ENCODE assay signal across 8 cellular contexts in the genomic region with DNA sequence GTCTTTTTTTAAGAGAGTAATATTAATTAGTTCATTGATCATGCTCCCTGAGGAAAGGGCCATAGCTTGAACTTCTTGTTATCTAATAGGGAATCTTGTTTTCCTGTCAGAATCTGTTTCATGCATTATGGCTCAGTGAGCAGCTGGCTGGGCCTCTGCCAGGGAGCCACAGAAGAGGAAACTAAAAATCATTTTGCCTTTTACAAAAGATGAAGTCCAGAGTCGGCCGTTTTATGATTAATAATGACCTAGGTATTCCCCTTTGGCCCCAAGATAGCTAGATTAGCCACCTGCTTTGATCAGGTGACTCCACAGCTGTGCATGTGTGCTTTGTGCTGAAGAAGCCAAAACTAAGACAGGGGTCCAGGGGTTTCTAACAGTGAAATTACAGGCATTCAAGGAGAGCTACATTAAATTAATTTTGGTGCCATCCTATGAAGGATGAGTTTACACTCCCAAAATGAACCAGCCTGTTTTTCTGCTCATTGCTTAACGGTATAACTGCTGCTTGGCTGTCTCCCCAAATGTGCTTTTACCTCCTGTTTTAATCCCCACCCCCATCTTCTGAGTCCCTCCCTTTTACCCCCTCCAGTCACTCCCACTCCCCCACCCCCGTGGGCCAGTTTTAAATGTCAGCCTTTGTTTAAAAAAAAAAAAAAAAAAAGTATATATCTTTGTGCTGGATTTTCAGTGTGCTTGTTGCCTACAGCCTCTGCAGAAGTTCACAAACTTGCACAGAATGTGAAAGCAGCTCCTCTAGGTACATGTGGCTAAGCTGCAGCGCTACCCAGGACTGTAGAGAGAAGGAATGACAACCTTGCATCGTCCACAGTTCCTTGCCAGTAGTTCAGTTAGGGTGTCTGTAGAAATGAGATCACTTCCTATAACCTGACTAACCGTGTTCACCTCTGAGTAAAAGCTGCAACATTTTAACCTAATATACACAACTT.
DNase-seq lines count a peak whose midpoint lies in the region; ATAC-seq, FAIRE-seq and TF ChIP-seq lines count a peak whose summit lies in the region.

No MANE protein-coding gene starts in this region.

- no peak overlapping the region for H2BK5ac ChIP-seq in H1 (ENCODE audit: low read depth, low read length)

- H3K27ac Mint-ChIP-seq in stimulated activated memory B cell treated with anti-CD40 and anti-IgM and Interleukin-4, amounts not matched to agents 10 μg/mL and 1 μg/mL and 100 μg/mL, for 72 hours = peak overlapping the region; percentile 96

- no peak for TF ChIP-seq RAD21 in H1 (IDR thresholded peaks at IDR 0.05 in 1 of 2, conservative IDR thresholded peaks at IDR 0.05 in 1 of 2; ENCODE audit: low read depth in 2 of 2, low read length in 2 of 2)

- no peak overlapping the region for H4K91ac ChIP-seq in H1 (replicated peaks; ENCODE audit: insufficient read length, low read length)

- no peaks in the 10 kb centered on the region; the same call in 1 of the 2 replicates for H3K79me1 ChIP-seq in H1 (ENCODE audit: low read depth, low read length)

- no peaks in the 10 kb centered on the region for H3K79me2 ChIP-seq in H1 (ENCODE audit: control insufficient read depth in 1 of 2, insufficient read depth in 2 of 2, low read length in 2 of 2)

- no peak overlapping the region for H3K23ac ChIP-seq in H1 (ENCODE audit: insufficient read length)

- H2BK12ac ChIP-seq in H1 (ENCODE audit: low read depth, low read length) = no peak overlapping the region

- no peak overlapping the region for H2AFZ ChIP-seq in H1 (ENCODE audit: low read length)

- H3K27ac ChIP-seq in BLaER1 = peak overlapping the region; percentile 68
- H3K27ac ChIP-seq in H1 (ENCODE audit: low read depth, low read length) = no peak overlapping the region

- H2BK120ac ChIP-seq in H1 (replicated peaks; ENCODE audit: low read depth, low read length) = no peak overlapping the region

- H3K4ac ChIP-seq in H1 (replicated peaks; ENCODE audit: insufficient read length, low read depth, low read length) = no peak overlapping the region

- H3K9me3 Mint-ChIP-seq in stimulated activated memory B cell treated with anti-CD40 and anti-IgM and Interleukin-4, amounts not matched to agents 10 μg/mL and 1 μg/mL and 100 μg/mL, for 72 hours = no peaks in the 10 kb centered on the region

- H3K27me3 Mint-ChIP-seq in stimulated activated memory B cell treated with anti-CD40 and anti-IgM and Interleukin-4, amounts not matched to agents 10 μg/mL and 1 μg/mL and 100 μg/mL, for 72 hours = no peaks in the 10 kb centered on the region

- peak overlapping the region; percentile 75 for H3K4me2 ChIP-seq in BLaER1
- no peak overlapping the region for H3K4me2 ChIP-seq in H1 (ENCODE audit: insufficient read depth in 1 of 2, low read depth in 2 of 2, low read length in 2 of 2)

- H3K27me3 ChIP-seq in BLaER1 (no peaks in the 10 kb centered on the region), H1 (replicated peaks in 1 of 4; ENCODE audit: control insufficient read depth in 3 of 4, extremely low read depth in 1 of 4, insufficient read depth in 3 of 4, low read length in 3 of 4) (no peaks in the 10 kb centered on the region)

- H3K36me3 ChIP-seq in BLaER1 = no peaks in the 10 kb centered on the region
- peaks cover 0 to 8% (median 0%) of the 10 kb centered on the region in 4 experiments; a peak in 2 of 8 replicates for H3K36me3 ChIP-seq in H1 (ENCODE audit: control insufficient read depth in 2 of 4, insufficient read depth in 4 of 4, low read length in 3 of 4)

- H2BK20ac ChIP-seq in H1 (ENCODE audit: low read length) = no peak overlapping the region

- no peaks in the 10 kb centered on the region for H3K23me2 ChIP-seq in H1 (ENCODE audit: low read depth, low read length)

- H4K8ac ChIP-seq in H1 (ENCODE audit: extremely low read depth, insufficient read depth, low read length) = no peak overlapping the region

- H3K14ac ChIP-seq in H1 (ENCODE audit: insufficient read length) = no peak overlapping the region

- no peak overlapping the region for H4K5ac ChIP-seq in H1 (ENCODE audit: insufficient read length, low read depth, low read length)

- H3K4me1 ChIP-seq in BLaER1 = peaks cover 93% of the 10 kb centered on the region
- peaks cover 0 to 5% (median 3%) of the 10 kb centered on the region in 4 experiments; a peak in 4 of 7 replicates for H3K4me1 ChIP-seq in H1 (replicated peaks in 1 of 4; ENCODE audit: control insufficient read depth in 3 of 4, insufficient read depth in 4 of 4, low read length in 3 of 4)

- H3K9ac ChIP-seq in BLaER1 (peak overlapping the region; percentile 49), H1 (replicated peaks in 1 of 4; ENCODE audit: extremely low read depth in 1 of 4, low read depth in 3 of 4, low read length in 3 of 4) (no peak overlapping the region)

- 90% methylated on average over 5 of the region's 7 CpGs; no CpG with 5 or more reads in 1 of the 2 experiments for whole genome bisulfite sequencing in H1 (ENCODE audit: extremely low coverage in 1 of 2, insufficient coverage in 1 of 2, insufficient read length in 1 of 2, insufficient replicate concordance in 2 of 2, low coverage in 1 of 2, low lambda C conversion rate in 2 of 2, missing lambda C conversion rate in 1 of 2), 2 experiments

- H3K4me3 Mint-ChIP-seq in stimulated activated memory B cell treated with anti-CD40 and anti-IgM and Interleukin-4, amounts not matched to agents 10 μg/mL and 1 μg/mL and 100 μg/mL, for 72 hours = peak overlapping the region; percentile 39

- CTCF ChIA-PET in H1 (lab: Charles Lee; ENCODE audit: partially characterized antibody) = interaction anchor here (0.8 to 2.2 kb wide), 12 partner anchors 9 to 226 kb away, joined by 3 to 15 read pairs (median 4); no protein-coding TSS in a partner anchor

- no peak overlapping the region for H2AK5ac ChIP-seq in H1 (ENCODE audit: low read depth, low read length)

- DNase-seq in GM18507 (ENCODE audit: extremely low spot score, insufficient read length, low read depth) (no peak), NCI-H226 (peak; percentile 26), H1 (ENCODE audit: low read depth in 1 of 2, low spot score in 2 of 2) (no peak), NCI-H446 treated with DMSO at 0.1 percent for 48 hours (lab: John Stamatoyannopoulos, UW) (no peak), SW480 (ENCODE audit: low spot score) (no peak)

- peak; percentile 40 for ATAC-seq in HG02840 (IDR thresholded peaks at IDR 0.05; ENCODE audit: low FRiP score, unreplicated experiment)
- ATAC-seq in stimulated activated memory B cell treated with anti-CD40 and anti-IgM and Interleukin-4, amounts not matched to agents 10 μg/mL and 1 μg/mL and 100 μg/mL, for 72 hours = peak; percentile 69

- peak overlapping the region; percentile 15; the same call in 1 of the 2 replicates for H3K4me3 ChIP-seq in BLaER1
- H3K4me3 ChIP-seq in H1 (ENCODE audit: extremely low read depth in 1 of 4, insufficient read depth in 2 of 4, low read depth in 3 of 4, low read length in 4 of 4) = no peak overlapping the region

- FAIRE-seq in GM18507 (lab: Jason Lieb, UNC) (peak; percentile 92), H1 (lab: Jason Lieb, UNC) (no peak)

- H4K20me1 ChIP-seq in BLaER1 = no peaks in the 10 kb centered on the region
- H4K20me1 ChIP-seq in H1 (replicated peaks in 1 of 2; ENCODE audit: control insufficient read depth in 1 of 2, insufficient read depth in 2 of 2, low read length in 2 of 2) = no peaks in the 10 kb centered on the region

- no peak overlapping the region for H3K56ac ChIP-seq in H1 (replicated peaks; ENCODE audit: insufficient read length, low read depth, low read length)

- TF ChIP-seq CTCF in H1 (IDR thresholded peaks at IDR 0.05; ENCODE audit: control extremely low read depth in 1 of 3, insufficient read depth in 1 of 3, low read depth in 1 of 3, low read length in 3 of 3) = no peak

- H3K9me3 ChIP-seq in BLaER1 (no peaks in the 10 kb centered on the region), H1 (ENCODE audit: insufficient read depth in 2 of 2, low read depth in 1 of 2, low read length in 1 of 2) (no peaks in the 10 kb centered on the region)

- H3K18ac ChIP-seq in H1 (ENCODE audit: extremely low read depth, low read length) = peak overlapping the region; percentile 40; the same call in 1 of the 2 replicates

- POLR2A ChIA-PET in H1 (lab: Charles Lee; ENCODE audit: partially characterized antibody) = interaction anchor here (1.2 to 1.8 kb wide), 2 partner anchors 11 to 94 kb away, joined by 3 to 5 read pairs; no protein-coding TSS in a partner anchor

- TF ChIP-seq EP300 in H1 (IDR thresholded peaks at IDR 0.05; ENCODE audit: borderline replicate concordance in 1 of 2, low read depth in 2 of 2, low read length in 2 of 2) = no peak

- H2BK15ac ChIP-seq in H1 (ENCODE audit: low read length) = no peak overlapping the region

- no peak for TF ChIP-seq POLR2A in H1 (IDR thresholded peaks at IDR 0.05; ENCODE audit: control extremely low read depth in 1 of 2, low read depth in 2 of 2, low read length in 2 of 2)

- peaks cover 85% of the 10 kb centered on the region for H3K4me1 Mint-ChIP-seq in stimulated activated memory B cell treated with anti-CD40 and anti-IgM and Interleukin-4, amounts not matched to agents 10 μg/mL and 1 μg/mL and 100 μg/mL, for 72 hours

- H3K36me3 Mint-ChIP-seq in stimulated activated memory B cell treated with anti-CD40 and anti-IgM and Interleukin-4, amounts not matched to agents 10 μg/mL and 1 μg/mL and 100 μg/mL, for 72 hours = peaks cover 6% of the 10 kb centered on the region

TF ChIP-seq in H1, 55 proteins besides CTCF, POLR2A, EP300 and RAD21 (continues in another document):
- no peak for TF ChIP-seq MAFK (IDR thresholded peaks at IDR 0.05; ENCODE audit: low read depth, low read length)
- no peak for TF ChIP-seq POLR2AphosphoS5 (IDR thresholded peaks at IDR 0.05; ENCODE audit: low read depth, low read length)
- TF ChIP-seq RBBP5 (IDR thresholded peaks at IDR 0.05; ENCODE audit: borderline replicate concordance, low read depth, low read length) = no peak
- no peak for TF ChIP-seq CHD1 (IDR thresholded peaks at IDR 0.05; ENCODE audit: low read depth, low read length)
- no peak for TF ChIP-seq SUZ12 (IDR thresholded peaks at IDR 0.05; ENCODE audit: low read length)
- TF ChIP-seq CREB1 (IDR thresholded peaks at IDR 0.05) = no peak
- TF ChIP-seq SIRT6 (IDR thresholded peaks at IDR 0.05; ENCODE audit: low read length) = no peak
- TF ChIP-seq TEAD4 (IDR thresholded peaks at IDR 0.05; ENCODE audit: low read depth, low read length) = no peak
- no peak for TF ChIP-seq POU5F1 (IDR thresholded peaks at IDR 0.05; ENCODE audit: low read depth, low read length)
- TF ChIP-seq GABPA (IDR thresholded peaks at IDR 0.05; ENCODE audit: borderline replicate concordance, insufficient read depth, low read length) = no peak
- TF ChIP-seq SIN3A (conservative IDR thresholded peaks at IDR 0.05 in 1 of 2, IDR thresholded peaks at IDR 0.05 in 1 of 2; ENCODE audit: low read depth in 1 of 2, low read length in 2 of 2) = no peak
